Comparison of ENCODE assay signal across 19 cellular contexts in the genomic region with DNA sequence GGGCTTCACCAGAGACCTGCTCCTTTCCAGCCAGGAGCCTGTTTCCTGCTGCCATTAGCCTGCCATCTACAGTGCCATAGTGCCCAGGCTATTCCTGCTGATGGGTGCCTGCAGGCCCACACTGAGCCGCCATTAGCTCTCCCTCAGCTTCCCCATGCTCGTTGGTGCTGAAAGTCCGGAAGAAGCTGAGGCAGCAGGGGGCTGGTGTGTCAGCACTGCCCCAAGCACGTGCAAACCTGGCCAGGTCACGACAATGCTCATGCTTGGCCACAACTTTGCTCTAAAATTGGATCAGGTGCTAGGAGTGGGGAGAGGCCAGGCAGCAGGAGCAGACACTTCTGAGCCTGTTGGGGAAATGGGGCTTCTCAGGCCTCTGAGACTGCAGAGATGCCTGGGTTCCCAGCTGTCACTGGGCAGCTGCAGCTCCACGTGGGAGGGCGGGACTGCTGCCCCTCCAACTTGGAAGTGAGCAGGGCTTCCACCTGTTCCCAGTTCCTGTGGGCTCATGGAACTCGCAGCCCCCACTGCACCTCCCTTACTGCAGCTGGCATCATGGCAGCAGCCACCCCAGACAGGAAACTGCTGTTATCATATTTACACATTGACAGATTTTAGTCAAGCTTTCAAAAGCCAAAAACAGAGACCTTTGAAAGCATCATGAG.
"Had no signal": no experiment of that assay in that cellular context is flagged by ENCODE, and none has a peak within 500 bp of the region (broad histone marks: within the 10 kb centered on the region; RNA-seq: fewer than 3 reads in every experiment).

No MANE protein-coding gene starts in this region.

- H3K36me3 Mint-ChIP-seq: naive thymus-derived CD4-positive, alpha-beta T cell had no signal

- H3K4me1 Mint-ChIP-seq: naive thymus-derived CD4-positive, alpha-beta T cell; neural crest cell had no signal

- FAIRE-seq: kidney, pancreas, small intestine had no signal

- DNase-seq: cortex of kidney; dorsolateral prefrontal cortex; effector CD8-positive, alpha-beta T cell; foreskin melanocyte; head of caudate nucleus; kidney; left cardiac atrium; left ventricle myocardium inferior; mesenchymal stem cell; midbrain; naive thymus-derived CD4-positive, alpha-beta T cell; nucleus accumbens; right lobe of liver; small intestine; stimulated activated CD4-positive, alpha-beta T cell treated with anti-CD3 and anti-CD28 coated beads, Interleukin-12 subunit alpha, Interleukin-12 subunit beta, amount 100 ng/mL, for 4 hours; stimulated activated CD4-positive, alpha-beta T cell treated with anti-CD3 and anti-CD28 coated beads, Interleukin-2, amount 100 ng/mL, for 48 hours; stimulated activated naive CD4-positive, alpha-beta T cell treated with Interleukin-2 at 50 U/mL for 16 hours had no signal

- H3K27ac Mint-ChIP-seq: naive thymus-derived CD4-positive, alpha-beta T cell had no signal

- H3K27me3 Mint-ChIP-seq: naive thymus-derived CD4-positive, alpha-beta T cell had no signal

- ATAC-seq: left cardiac atrium; naive thymus-derived CD4-positive, alpha-beta T cell; pancreas; right lobe of liver had no signal

- H3K4me3 Mint-ChIP-seq: naive thymus-derived CD4-positive, alpha-beta T cell; neural crest cell had no signal
